ENCODE assay signal across 8 cellular contexts in genomic region chr10:86521620-86522384, GRCh38.
DNase-seq lines count a peak whose midpoint lies in the region; ATAC-seq lines count a peak whose summit lies in the region.

WAPL (minus strand) TSS chr10:86521792; CDS start chr10:86518069, 3,723 bp downstream.

- ATAC-seq in GM19351 (IDR thresholded peaks at IDR 0.05; ENCODE audit: unreplicated experiment) (peak; percentile 92), HG03520 (IDR thresholded peaks at IDR 0.05; ENCODE audit: unreplicated experiment) (peak; percentile 94)

- DNase-seq in C1 segment of cervical spinal cord (lab: John Stamatoyannopoulos, UW) (peak; percentile 56 to 98 (median 93)), NCI-H748 (lab: John Stamatoyannopoulos, UW; ENCODE audit: unreplicated experiment) (peak; percentile 94), cortex of kidney (lab: John Stamatoyannopoulos, UW) (peak; percentile 53), left kidney (ENCODE audit: low read depth, low spot score) (peak; percentile 98)
- DNase-seq in activated CD4-positive, alpha-beta T cell treated with anti-CD3 and anti-CD28 coated beads, Interleukin-2, amount 50 U/mL, for 1 hour: peak; percentile 93
- peak; percentile 93 for DNase-seq in stimulated activated CD4-positive, alpha-beta T cell treated with anti-CD3 and anti-CD28 coated beads, Interleukin-1b, Interleukin-23, amount 100 ng/mL, for 48 hours

Comparison
In these comparisons a context has a peak if more than half of its experiments do, and no peak if none do; other contexts are left out.
1. Peak in every context shown above with its lines: DNase-seq and ATAC-seq.